9 cellular contexts compared by ENCODE assay signal in the genomic region with DNA sequence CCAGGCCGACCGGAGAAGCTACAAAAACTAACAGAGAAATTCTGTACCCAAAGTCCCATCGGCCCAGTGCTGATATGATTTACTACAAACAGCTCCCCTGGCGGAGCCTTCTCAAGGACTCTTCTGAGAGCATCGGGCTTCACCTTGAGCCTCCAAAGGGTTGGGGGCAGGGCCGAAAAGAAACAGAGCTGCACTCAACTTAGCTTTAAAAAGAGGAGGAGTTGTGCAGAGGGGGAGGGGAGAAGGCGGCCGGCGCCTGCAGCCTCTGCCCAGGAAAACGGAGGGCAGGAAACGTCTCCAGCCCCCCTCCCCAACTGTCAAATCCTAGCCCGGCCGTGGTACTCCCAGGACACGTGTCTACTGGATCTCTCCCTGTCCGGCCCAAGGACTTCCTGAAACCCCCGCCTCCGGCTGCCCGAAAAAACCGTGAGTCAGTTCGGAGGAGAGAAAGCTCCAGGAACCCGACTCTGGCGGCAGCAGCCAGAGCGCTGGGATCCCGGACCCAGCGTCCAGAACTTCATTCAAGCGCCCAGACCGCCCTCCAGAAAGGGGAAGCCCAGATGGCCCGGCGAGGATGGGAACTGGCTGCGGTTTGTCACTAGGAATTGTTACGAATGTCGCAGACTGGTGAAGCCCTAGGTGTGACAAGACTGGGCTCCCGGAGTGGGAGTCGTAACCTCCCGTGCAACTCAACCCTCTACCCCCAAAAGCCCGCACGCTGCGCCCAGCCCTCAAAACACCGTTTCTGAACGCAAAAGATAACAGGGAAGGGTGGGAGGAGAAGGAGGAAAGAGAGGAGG. TPM values are rescaled to one million over a fixed set of nuclear protein-coding genes. Genes with fewer than 3 reads are reported as not detected.
DNase-seq lines count a peak whose midpoint lies in the region; ATAC-seq and TF ChIP-seq lines count a peak whose summit lies in the region.
"Had no signal": no experiment of that assay in that cellular context is flagged by ENCODE, and none has a peak within 500 bp of the region (broad histone marks: within the 10 kb centered on the region; RNA-seq: fewer than 3 reads in every experiment).

No MANE protein-coding gene starts in this region.

- DNase-seq in BE2C, result peak; percentile 79
- DNase-seq in LNCaP clone FGC (ENCODE audit: low read depth), result peak; percentile 33
- DNase-seq in activated CD4-positive, alpha-beta memory T cell treated with anti-CD3 and anti-CD28 coated beads, Interleukin-2, amount 10 ng/mL, durations not matched to agents 7 days and 5 days, result no peak
- peak; percentile 68 for DNase-seq in fibroblast of villous mesenchyme (ENCODE audit: low read depth)
- DNase-seq in naive thymus-derived CD8-positive, alpha-beta T cell, result peak in 1 of 10 donors; percentile 3
- DNase-seq in NCI-H446 treated with DMSO at 0.1 percent for 48 hours (lab: John Stamatoyannopoulos, UW), result no peak

- peaks cover 43% of the 10 kb centered on the region for H3K27me3 Mint-ChIP-seq in activated CD4-positive, alpha-beta memory T cell treated with anti-CD3 and anti-CD28 coated beads, Interleukin-2, amount 10 ng/mL, durations not matched to agents 7 days and 5 days
- peaks cover 31 to 87% (median 54%) of the 10 kb centered on the region in 5 donors for H3K27me3 Mint-ChIP-seq in naive thymus-derived CD8-positive, alpha-beta T cell

- no peaks in the 10 kb centered on the region for H3K36me3 Mint-ChIP-seq in activated CD4-positive, alpha-beta memory T cell treated with anti-CD3 and anti-CD28 coated beads, Interleukin-2, amount 10 ng/mL, durations not matched to agents 7 days and 5 days (ENCODE audit: low read depth)
- H3K36me3 Mint-ChIP-seq in naive thymus-derived CD8-positive, alpha-beta T cell, result no peaks in the 10 kb centered on the region

- no peaks in the 10 kb centered on the region for H3K9me3 ChIP-seq in BE2C

- H3K4me3 ChIP-seq in BE2C (ENCODE audit: low read depth, low read length) (peak overlapping the region; percentile 88), LNCaP clone FGC (ENCODE audit: low read depth, low read length) (peak overlapping the region; percentile 52), fibroblast of villous mesenchyme (ENCODE audit: low read depth, low read length) (peak overlapping the region; percentile 66)

- no peak overlapping the region for H3K27ac Mint-ChIP-seq in activated CD4-positive, alpha-beta memory T cell treated with anti-CD3 and anti-CD28 coated beads, Interleukin-2, amount 10 ng/mL, durations not matched to agents 7 days and 5 days
- H3K27ac Mint-ChIP-seq in naive thymus-derived CD8-positive, alpha-beta T cell, result no peak overlapping the region

- ATAC-seq in GM18511 (IDR thresholded peaks at IDR 0.05; ENCODE audit: unreplicated experiment), result peak; percentile 50
- no peak for ATAC-seq in naive thymus-derived CD8-positive, alpha-beta T cell
- no peak for ATAC-seq in HG03045 (IDR thresholded peaks at IDR 0.05; ENCODE audit: unreplicated experiment)

- H3K9me3 Mint-ChIP-seq in activated CD4-positive, alpha-beta memory T cell treated with anti-CD3 and anti-CD28 coated beads, Interleukin-2, amount 10 ng/mL, durations not matched to agents 7 days and 5 days, result no peaks in the 10 kb centered on the region
- H3K9me3 Mint-ChIP-seq in naive thymus-derived CD8-positive, alpha-beta T cell, result peaks cover 0 to 4% (median 0%) of the 10 kb centered on the region in 9 donors

- H3K36me3 ChIP-seq in BE2C, result no peaks in the 10 kb centered on the region; the same call in 1 of the 2 replicates

- H3K27me3 ChIP-seq in BE2C, result no peaks in the 10 kb centered on the region

- peaks cover 6% of the 10 kb centered on the region for H3K4me1 ChIP-seq in BE2C

- H3K4me1 Mint-ChIP-seq in activated CD4-positive, alpha-beta memory T cell treated with anti-CD3 and anti-CD28 coated beads, Interleukin-2, amount 10 ng/mL, durations not matched to agents 7 days and 5 days, result peaks cover 9% of the 10 kb centered on the region
- H3K4me1 Mint-ChIP-seq in naive thymus-derived CD8-positive, alpha-beta T cell, result peaks cover 12 to 33% (median 26%) of the 10 kb centered on the region in 4 donors

- POLR2A ChIA-PET in activated CD4-positive, alpha-beta memory T cell treated with anti-CD3 and anti-CD28 coated beads, Interleukin-2, amount 10 ng/mL, durations not matched to agents 7 days and 5 days (lab: Charles Lee), result no interaction called here
- POLR2A ChIA-PET in naive thymus-derived CD8-positive, alpha-beta T cell (lab: Charles Lee), result no interaction called here

- peak overlapping the region; percentile 9 for H3K4me3 Mint-ChIP-seq in activated CD4-positive, alpha-beta memory T cell treated with anti-CD3 and anti-CD28 coated beads, Interleukin-2, amount 10 ng/mL, durations not matched to agents 7 days and 5 days
- H3K4me3 Mint-ChIP-seq in naive thymus-derived CD8-positive, alpha-beta T cell, result peak overlapping the region; percentile 34 to 83 (median 62)

- TF ChIP-seq CTCF in BE2C (IDR thresholded peaks at IDR 0.05; ENCODE audit: low read depth, low read length) (peak; percentile 54), LNCaP clone FGC (IDR thresholded peaks at IDR 0.05; ENCODE audit: control insufficient read depth, extremely low read depth, insufficient read depth) (peak; percentile 32; the same call in 1 of the 2 replicates), fibroblast of villous mesenchyme (IDR thresholded peaks at IDR 0.05; ENCODE audit: insufficient read depth, low read depth, low read length) (peak; percentile 33)

- CTCF ChIA-PET in activated CD4-positive, alpha-beta memory T cell treated with anti-CD3 and anti-CD28 coated beads, Interleukin-2, amount 10 ng/mL, durations not matched to agents 7 days and 5 days (lab: Charles Lee), result no interaction called here

RNA-seq across cellular contexts. Expression of a gene that starts 1.0 kb away (rescaled TPM):
- 13.2 TPM for polyA plus RNA-seq in BE2C (2012; ENCODE audit: insufficient read depth, insufficient read length, low read depth)
- total RNA-seq in activated CD4-positive, alpha-beta memory T cell treated with anti-CD3 and anti-CD28 coated beads, Interleukin-2, amount 10 ng/mL, durations not matched to agents 7 days and 5 days, result not detected
- total RNA-seq in fibroblast of villous mesenchyme, result 2.6 and 3.0 TPM in 2 replicates
- not detected for total RNA-seq in naive thymus-derived CD8-positive, alpha-beta T cell
- not detected for polyA plus RNA-seq in naive thymus-derived CD8-positive, alpha-beta T cell
- total RNA-seq: T-helper 2 cell treated with Interferon-gamma antibody and Interleukin-4, amounts not matched to agents 100 ng/mL and 5 ng/mL, for 36 hours had no signal

Comparison
In these comparisons a context has a peak if more than half of its experiments do, and no peak if none do; other contexts are left out.
1. DNase-seq: peak in BE2C (single experiment), LNCaP clone FGC (single experiment) and fibroblast of villous mesenchyme (single experiment); none in activated CD4-positive, alpha-beta memory T cell treated with anti-CD3 and anti-CD28 coated beads, Interleukin-2, amount 10 ng/mL, durations not matched to agents 7 days and 5 days (single experiment) and NCI-H446 treated with DMSO at 0.1 percent for 48 hours (single experiment).
2. Peak in every context shown above with its lines, with median percentiles within 50 percentile points of each other: H3K4me3 ChIP-seq and CTCF ChIP-seq.